Comparison of ENCODE assay signal across 22 cellular contexts in the genomic region with DNA sequence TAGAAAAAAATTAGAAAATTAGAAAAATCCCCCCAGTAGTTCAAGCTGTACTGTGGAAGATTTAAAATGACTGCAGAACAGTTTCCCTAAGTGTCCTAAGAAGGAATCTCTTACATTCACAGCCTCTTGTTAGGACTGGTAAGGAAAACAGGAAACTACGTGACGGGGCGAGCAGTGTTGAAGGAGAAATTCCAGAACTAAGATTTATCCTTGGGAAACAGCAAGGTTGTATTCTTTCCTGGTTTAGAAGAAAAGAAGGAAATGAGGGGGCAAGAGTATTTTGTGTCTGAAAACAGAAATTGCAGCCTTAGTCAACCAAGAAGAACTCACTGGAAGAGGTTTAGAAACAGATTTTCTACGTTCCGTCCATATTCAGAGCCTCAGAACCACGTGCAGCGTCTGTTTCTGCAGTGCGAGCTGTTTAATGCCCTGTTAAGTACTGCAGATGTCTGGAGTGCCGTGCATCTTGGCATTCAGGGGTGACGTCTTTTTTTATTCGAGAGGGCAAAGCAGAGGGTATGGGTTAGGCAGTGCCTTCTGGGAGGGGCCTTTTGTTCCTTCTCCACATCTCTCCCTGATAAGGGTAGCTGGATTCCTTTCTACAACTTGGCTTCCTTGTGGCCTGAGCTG.
DNase-seq lines count a peak whose midpoint lies in the region; ATAC-seq and TF ChIP-seq lines count a peak whose summit lies in the region.
"Had no signal": no experiment of that assay in that cellular context is flagged by ENCODE, and none has a peak within 500 bp of the region (broad histone marks: within the 10 kb centered on the region; RNA-seq: fewer than 3 reads in every experiment).

No MANE protein-coding gene starts in this region.

- no peaks in the 10 kb centered on the region for H3K36me3 ChIP-seq in testis (ENCODE audit: low read depth, missing control alignments)

- no peaks in the 10 kb centered on the region for H3K27me3 Mint-ChIP-seq in activated CD4-positive, alpha-beta T cell treated with anti-CD3 and anti-CD28 coated beads, Interleukin-2, amount 10 ng/mL, durations not matched to agents 7 days and 5 days
- peaks cover 4% of the 10 kb centered on the region for H3K27me3 Mint-ChIP-seq in glutamatergic neuron (ENCODE audit: unreplicated experiment)
- no peaks in the 10 kb centered on the region for H3K27me3 Mint-ChIP-seq in nephron (ENCODE audit: low read depth)

- CTCF ChIA-PET in activated CD4-positive, alpha-beta T cell treated with anti-CD3 and anti-CD28 coated beads, Interleukin-2, amount 10 ng/mL, durations not matched to agents 7 days and 5 days (lab: Charles Lee) = no interaction called here

- no peak for TF ChIP-seq CTCF in glutamatergic neuron (IDR thresholded peaks at IDR 0.05; ENCODE audit: partially characterized antibody, unreplicated experiment)
- TF ChIP-seq CTCF in nephron (IDR thresholded peaks at IDR 0.05; ENCODE audit: unreplicated experiment in 3 of 3) = no peak
- no peak for TF ChIP-seq CTCF in testis (IDR thresholded peaks at IDR 0.05)

- H3K27me3 ChIP-seq in testis = no peaks in the 10 kb centered on the region
- H3K27me3 ChIP-seq: BLaER1, MG63 had no signal

- WGBS in testis, 2 donors = 51 to 63% methylated on average over 11 of the region's 11 CpGs

- H3K36me3 Mint-ChIP-seq in activated CD4-positive, alpha-beta T cell treated with anti-CD3 and anti-CD28 coated beads, Interleukin-2, amount 10 ng/mL, durations not matched to agents 7 days and 5 days (ENCODE audit: low read depth) = peaks cover 12% of the 10 kb centered on the region
- H3K36me3 Mint-ChIP-seq in glutamatergic neuron (ENCODE audit: unreplicated experiment) (no peaks in the 10 kb centered on the region), nephron (ENCODE audit: low read depth) (peaks cover 47% of the 10 kb centered on the region)

- H3K4me3 ChIP-seq in testis = no peak overlapping the region
- H3K4me3 ChIP-seq: BLaER1, MG63 had no signal

- peaks cover 24% of the 10 kb centered on the region for H3K4me1 ChIP-seq in testis
- H3K4me1 ChIP-seq: BLaER1 had no signal

- peak overlapping the region; percentile 4 to 82 for H3K27ac ChIP-seq in testis
- H3K27ac ChIP-seq: 22Rv1, BLaER1, epithelial cell of prostate had no signal

- TF ChIP-seq POLR2A in testis (IDR thresholded peaks at IDR 0.05) = no peak

- intact Hi-C loops in testis (cut with DNase I; ENCODE audit: low total_unique reads) = loop anchor here (5.0 kb wide), 1 partner anchor 272 kb away; no protein-coding TSS in a partner anchor

- no peaks in the 10 kb centered on the region for H3K9me3 ChIP-seq in testis
- H3K9me3 ChIP-seq: BLaER1, MG63 had no signal

- H3K4me1 Mint-ChIP-seq in activated CD4-positive, alpha-beta T cell treated with anti-CD3 and anti-CD28 coated beads, Interleukin-2, amount 10 ng/mL, durations not matched to agents 7 days and 5 days = no peaks in the 10 kb centered on the region
- H3K4me1 Mint-ChIP-seq in glutamatergic neuron (ENCODE audit: low read depth, unreplicated experiment) (peaks cover 21% of the 10 kb centered on the region), nephron (peaks cover 28% of the 10 kb centered on the region)

- DNase-seq in activated CD4-positive, alpha-beta T cell treated with anti-CD3 and anti-CD28 coated beads, Interleukin-2, amount 10 ng/mL, durations not matched to agents 7 days and 5 days = no peak
- no peak for DNase-seq in activated CD4-positive, alpha-beta T cell treated with anti-CD3 and anti-CD28 coated beads, Interleukin-2, amount 50 U/mL, for 4 hours
- DNase-seq in glutamatergic neuron (no peak), testis (no peak), NCI-H226 (no peak)
- no peak for DNase-seq in effector CD4-positive, alpha-beta T cell
- DNase-seq: activated CD4-positive, CD25-positive, alpha-beta regulatory T cell; amniotic stem cell; GF-D8; MG63; NCI-H2029; NCI-H510A; occipital lobe; SHP77 treated with DMSO at 0.1 percent for 48 hours; stimulated activated CD4-positive, alpha-beta T cell treated with anti-CD3 and anti-CD28 coated beads, Interleukin-4, amount 100 ng/mL, for 4 hours; stimulated activated CD8-positive, alpha-beta memory T cell treated with anti-CD3 and anti-CD28 coated beads, Interleukin-4, amount 100 ng/mL, for 48 hours had no signal

- H3K9me3 Mint-ChIP-seq in activated CD4-positive, alpha-beta T cell treated with anti-CD3 and anti-CD28 coated beads, Interleukin-2, amount 10 ng/mL, durations not matched to agents 7 days and 5 days = no peaks in the 10 kb centered on the region
- H3K9me3 Mint-ChIP-seq in glutamatergic neuron (ENCODE audit: unreplicated experiment) (peaks cover 13% of the 10 kb centered on the region), nephron (no peaks in the 10 kb centered on the region)
- H3K9me3 Mint-ChIP-seq: T-helper 1 cell treated with Interleukin-12 subunit alpha and Interleukin-12 subunit beta and Interleukin-4 antibody, amounts not matched to agents 30 μg/mL and 1 μg/mL, for 36 hours had no signal

- no peak for ATAC-seq in HG03378 (IDR thresholded peaks at IDR 0.05; ENCODE audit: unreplicated experiment)

- POLR2A ChIA-PET in activated CD4-positive, alpha-beta T cell treated with anti-CD3 and anti-CD28 coated beads, Interleukin-2, amount 10 ng/mL, durations not matched to agents 7 days and 5 days (lab: Charles Lee) = no interaction called here

- H3K4me3 Mint-ChIP-seq in activated CD4-positive, alpha-beta T cell treated with anti-CD3 and anti-CD28 coated beads, Interleukin-2, amount 10 ng/mL, durations not matched to agents 7 days and 5 days = no peak overlapping the region
- H3K4me3 Mint-ChIP-seq in glutamatergic neuron (ENCODE audit: unreplicated experiment) (no peak overlapping the region), nephron (no peak overlapping the region)
- H3K4me3 Mint-ChIP-seq: T-helper 1 cell treated with Interleukin-12 subunit alpha and Interleukin-12 subunit beta and Interleukin-4 antibody, amounts not matched to agents 30 μg/mL and 1 μg/mL, for 36 hours had no signal

- peak overlapping the region; percentile 65 for H3K27ac Mint-ChIP-seq in activated CD4-positive, alpha-beta T cell treated with anti-CD3 and anti-CD28 coated beads, Interleukin-2, amount 10 ng/mL, durations not matched to agents 7 days and 5 days
- peak overlapping the region; percentile 49 for H3K27ac Mint-ChIP-seq in glutamatergic neuron (ENCODE audit: unreplicated experiment)
- peak overlapping the region; percentile 50 to 91 (median 52) for H3K27ac Mint-ChIP-seq in nephron
- H3K27ac Mint-ChIP-seq: T-helper 1 cell treated with Interleukin-12 subunit alpha and Interleukin-12 subunit beta and Interleukin-4 antibody, amounts not matched to agents 30 μg/mL and 1 μg/mL, for 36 hours had no signal
